1 cellular context compared by ENCODE assay signal in the genomic region with DNA sequence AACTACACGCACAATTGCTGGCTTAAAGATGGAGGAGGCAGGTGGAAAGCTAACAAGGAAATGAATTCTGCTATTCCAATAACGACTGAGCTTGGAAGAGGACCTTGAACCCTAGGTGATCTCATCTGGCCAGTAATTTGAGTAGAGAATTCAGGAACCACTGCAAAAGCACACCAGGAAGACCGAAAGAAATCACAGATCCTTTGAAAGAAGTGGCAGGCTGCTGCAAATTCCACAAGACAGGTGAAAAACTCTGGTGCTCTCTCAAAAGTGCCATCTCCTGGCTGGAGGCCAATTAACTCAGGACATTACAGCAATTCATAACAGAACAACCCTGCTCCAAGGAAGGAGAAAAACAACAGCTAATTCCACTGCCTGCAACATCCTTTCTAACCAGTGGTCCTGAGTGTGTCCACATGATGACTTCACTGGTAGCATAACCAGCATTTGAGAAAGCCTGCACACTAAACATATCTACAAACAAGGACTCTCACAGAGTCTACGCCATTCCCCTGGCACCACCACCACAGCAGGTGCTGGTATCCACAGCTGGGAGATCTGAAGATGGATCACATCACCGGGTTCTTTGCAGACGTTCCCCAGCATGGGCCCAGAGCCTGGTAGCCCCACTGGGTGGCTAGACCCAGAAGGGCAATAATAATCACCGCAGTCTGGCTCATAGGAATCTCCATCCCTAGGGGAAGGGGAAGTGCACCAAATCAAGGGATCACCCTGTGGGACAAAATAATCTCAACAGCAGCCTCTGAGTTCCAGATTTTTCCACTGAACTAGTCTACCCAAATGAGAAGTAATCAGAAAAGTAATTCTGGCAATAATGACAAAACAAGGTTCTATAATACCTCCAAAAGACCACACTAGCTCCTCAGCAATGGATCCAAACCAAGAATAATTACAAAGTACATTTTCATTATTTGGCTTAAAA.
A peak's percentile ranks its signal among the peaks of the same experiment; 100 is the strongest.
TF ChIP-seq lines count a peak whose summit lies in the region.

No MANE protein-coding gene starts in this region.

TF ChIP-seq in K562, 482 proteins besides CTCF, POLR2A, EP300 and RAD21 (continued from another document):
- TF ChIP-seq ETV6 (IDR thresholded peaks at IDR 0.05; ENCODE audit: borderline replicate concordance in 1 of 2, low read depth in 2 of 2, low read length in 1 of 2) (no peak), ETV6 (CRISPR knock-in tag; IDR thresholded peaks at IDR 0.05; ENCODE audit: borderline replicate concordance) (peak; percentile 83; the same call in 1 of the 2 replicates), FOXP1 (CRISPR knock-in tag; IDR thresholded peaks at IDR 0.05) (peak; percentile 68; the same call in 1 of the 2 replicates), ZNF507 (tag; conservative IDR thresholded peaks at IDR 0.05) (0 out of 2 replicates have a peak, but pooled peaks have one; percentile 7), GATAD2B (IDR thresholded peaks at IDR 0.05; ENCODE audit: borderline replicate concordance) (no peak), NFIC (IDR thresholded peaks at IDR 0.05) (peak; percentile 75), ZC3H4 (CRISPR knock-in tag; IDR thresholded peaks at IDR 0.05; ENCODE audit: borderline replicate concordance) (peak; percentile 6; the same call in 1 of the 2 replicates), FOXA3 (CRISPR knock-in tag; conservative IDR thresholded peaks at IDR 0.05 in 1 of 2, IDR thresholded peaks at IDR 0.05 in 1 of 2) (peak in 1 of 2 experiments; percentile 63; a peak in 1 of 4 replicates), CCAR2 (IDR thresholded peaks at IDR 0.05; ENCODE audit: low read depth, low read length) (0 out of 2 replicates have a peak, but pooled peaks have one; percentile 50), PRMT5 (CRISPR knock-in tag; IDR thresholded peaks at IDR 0.05) (0 out of 2 replicates have a peak, but pooled peaks have one; percentile 17), PURB (CRISPR knock-in tag; IDR thresholded peaks at IDR 0.05; ENCODE audit: low read depth) (0 out of 2 replicates have a peak, but pooled peaks have one; percentile 22), ZNF282 (CRISPR knock-in tag; IDR thresholded peaks at IDR 0.05) (0 out of 2 replicates have a peak, but pooled peaks have one; percentile 38)
- TF ChIP-seq, protein P1, sequence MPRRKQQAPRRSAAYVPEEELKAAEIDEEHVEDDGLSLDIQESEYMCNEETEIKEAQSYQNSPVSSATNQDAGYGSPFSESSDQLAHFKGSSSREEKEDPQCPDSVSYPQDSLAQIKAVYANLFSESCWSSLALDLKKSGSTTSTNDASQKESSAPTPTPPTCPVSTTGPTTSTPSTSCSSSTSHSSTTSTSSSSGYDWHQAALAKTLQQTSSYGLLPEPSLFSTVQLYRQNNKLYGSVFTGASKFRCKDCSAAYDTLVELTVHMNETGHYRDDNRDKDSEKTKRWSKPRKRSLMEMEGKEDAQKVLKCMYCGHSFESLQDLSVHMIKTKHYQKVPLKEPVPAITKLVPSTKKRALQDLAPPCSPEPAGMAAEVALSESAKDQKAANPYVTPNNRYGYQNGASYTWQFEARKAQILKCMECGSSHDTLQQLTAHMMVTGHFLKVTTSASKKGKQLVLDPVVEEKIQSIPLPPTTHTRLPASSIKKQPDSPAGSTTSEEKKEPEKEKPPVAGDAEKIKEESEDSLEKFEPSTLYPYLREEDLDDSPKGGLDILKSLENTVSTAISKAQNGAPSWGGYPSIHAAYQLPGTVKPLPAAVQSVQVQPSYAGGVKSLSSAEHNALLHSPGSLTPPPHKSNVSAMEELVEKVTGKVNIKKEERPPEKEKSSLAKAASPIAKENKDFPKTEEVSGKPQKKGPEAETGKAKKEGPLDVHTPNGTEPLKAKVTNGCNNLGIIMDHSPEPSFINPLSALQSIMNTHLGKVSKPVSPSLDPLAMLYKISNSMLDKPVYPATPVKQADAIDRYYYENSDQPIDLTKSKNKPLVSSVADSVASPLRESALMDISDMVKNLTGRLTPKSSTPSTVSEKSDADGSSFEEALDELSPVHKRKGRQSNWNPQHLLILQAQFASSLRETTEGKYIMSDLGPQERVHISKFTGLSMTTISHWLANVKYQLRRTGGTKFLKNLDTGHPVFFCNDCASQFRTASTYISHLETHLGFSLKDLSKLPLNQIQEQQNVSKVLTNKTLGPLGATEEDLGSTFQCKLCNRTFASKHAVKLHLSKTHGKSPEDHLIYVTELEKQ (CRISPR knock-in tag; IDR thresholded peaks at IDR 0.05) = no peak
- TF ChIP-seq, protein P2, sequence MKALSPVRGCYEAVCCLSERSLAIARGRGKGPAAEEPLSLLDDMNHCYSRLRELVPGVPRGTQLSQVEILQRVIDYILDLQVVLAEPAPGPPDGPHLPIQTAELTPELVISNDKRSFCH (CRISPR knock-in tag; IDR thresholded peaks at IDR 0.05) = no peak
- TF ChIP-seq, protein P2 (tag; IDR thresholded peaks at IDR 0.05) = peak; percentile 69; the same call in 1 of the 2 replicates
